ENCODE assay signal across 31 cellular contexts in genomic region chr6:135063926-135064325, GRCh38.
"Had no signal": no experiment of that assay in that cellular context is flagged by ENCODE, and none has a peak within 500 bp of the region (broad histone marks: within the 10 kb centered on the region; RNA-seq: fewer than 3 reads in every experiment).

No MANE protein-coding gene starts in this region.

- H3K4me2 ChIP-seq: smooth muscle cell had no signal

- ATAC-seq: left colon; left lung; lower lobe of right lung; natural killer cell; right lobe of liver; stimulated activated memory B cell treated with anti-CD40 and anti-IgM and Interleukin-4, amounts not matched to agents 10 μg/mL and 1 μg/mL and 100 μg/mL, for 72 hours; stimulated activated naive CD8-positive, alpha-beta T cell treated with anti-CD3 and anti-CD28 coated beads, Interleukin-15, amount 100 ng/mL, for 72 hours had no signal

- H3K36me3 Mint-ChIP-seq: immature natural killer cell; mesothelial cell of epicardium; naive B cell; natural killer cell; stimulated activated memory B cell treated with anti-CD40 and anti-IgM and Interleukin-4, amounts not matched to agents 10 μg/mL and 1 μg/mL and 100 μg/mL, for 72 hours had no signal

- H3K27me3 ChIP-seq: left lung, ovary, right atrium auricular region, right lobe of liver, testis, thyroid gland, transverse colon, upper lobe of left lung, vagina had no signal

- H3K9me3 ChIP-seq: left lung, lower lobe of right lung, ovary, right atrium auricular region, right lobe of liver, testis, thyroid gland, transverse colon, upper lobe of left lung, vagina had no signal

- DNase-seq: hypothalamus; immature natural killer cell; kidney; left colon; left lung; lower lobe of right lung; mammary epithelial cell; mesenchymal stem cell; naive B cell; natural killer cell; nephron progenitor cell; ovary; right lobe of liver; stimulated activated CD4-positive, alpha-beta T cell treated with anti-CD3 and anti-CD28 coated beads, Interleukin-1b, Interleukin-23, amount 100 ng/mL, for 48 hours; stimulated activated CD4-positive, alpha-beta T cell treated with anti-CD3 and anti-CD28 coated beads, Interleukin-2, amount 100 ng/mL, for 48 hours; stimulated activated CD4-positive, alpha-beta T cell treated with anti-CD3 and anti-CD28 coated beads, Interleukin-4, amount 100 ng/mL, for 4 hours; stimulated activated CD8-positive, alpha-beta memory T cell treated with anti-CD3 and anti-CD28 coated beads, Interleukin-4, amount 100 ng/mL, for 48 hours; stimulated activated naive CD4-positive, alpha-beta T cell treated with Interleukin-2 at 50 U/mL for 16 hours; stimulated activated naive CD8-positive, alpha-beta T cell treated with anti-CD3 and anti-CD28 coated beads, Interleukin-15, amount 100 ng/mL, for 72 hours; substantia nigra; testis; thyroid gland; transverse colon; upper lobe of left lung had no signal

- H3K4me3 ChIP-seq: left lung, lower lobe of right lung, ovary, right atrium auricular region, right lobe of liver, smooth muscle cell, testis, thyroid gland, transverse colon, upper lobe of left lung, vagina had no signal

- H3K4me1 Mint-ChIP-seq: immature natural killer cell, mesothelial cell of epicardium, natural killer cell, nephron progenitor cell had no signal

- H3K27me3 Mint-ChIP-seq: naive B cell; stimulated activated memory B cell treated with anti-CD40 and anti-IgM and Interleukin-4, amounts not matched to agents 10 μg/mL and 1 μg/mL and 100 μg/mL, for 72 hours; stimulated activated naive CD8-positive, alpha-beta T cell treated with anti-CD3 and anti-CD28 coated beads, Interleukin-15, amount 100 ng/mL, for 72 hours had no signal

- H3K27ac Mint-ChIP-seq: immature natural killer cell; mesothelial cell of epicardium; naive B cell; natural killer cell; nephron progenitor cell; progenitor cell of endocrine pancreas; stimulated activated memory B cell treated with anti-CD40 and anti-IgM and Interleukin-4, amounts not matched to agents 10 μg/mL and 1 μg/mL and 100 μg/mL, for 72 hours; stimulated activated naive CD8-positive, alpha-beta T cell treated with anti-CD3 and anti-CD28 coated beads, Interleukin-15, amount 100 ng/mL, for 72 hours had no signal

- H3K9me3 Mint-ChIP-seq: mesothelial cell of epicardium, natural killer cell, nephron progenitor cell had no signal

- H3K36me3 ChIP-seq: left lung, lower lobe of right lung, ovary, right atrium auricular region, right lobe of liver, thyroid gland, transverse colon, upper lobe of left lung, vagina had no signal

- H3K27ac ChIP-seq: left lung, lower lobe of right lung, ovary, right atrium auricular region, right lobe of liver, testis, thyroid gland, transverse colon, upper lobe of left lung, vagina had no signal

- H3K4me3 Mint-ChIP-seq: immature natural killer cell; mesothelial cell of epicardium; natural killer cell; nephron progenitor cell; stimulated activated memory B cell treated with anti-CD40 and anti-IgM and Interleukin-4, amounts not matched to agents 10 μg/mL and 1 μg/mL and 100 μg/mL, for 72 hours; stimulated activated naive CD8-positive, alpha-beta T cell treated with anti-CD3 and anti-CD28 coated beads, Interleukin-15, amount 100 ng/mL, for 72 hours had no signal

- FAIRE-seq: islet of Langerhans, kidney had no signal

- H3K4me1 ChIP-seq: left lung, lower lobe of right lung, right atrium auricular region, right lobe of liver, testis, thyroid gland, transverse colon, upper lobe of left lung, vagina had no signal
